In genomic region chr12:3335078-3335487, GRCh38 we compare ENCODE assay signal across 1 cellular context.
TF ChIP-seq lines count a peak whose summit lies in the region.

No MANE protein-coding gene starts in this region.

TF ChIP-seq in liver, 16 proteins besides CTCF, POLR2A, EP300 and RAD21 (continued from another document):
- TF ChIP-seq EGR1 (IDR thresholded peaks at IDR 0.05; ENCODE audit: low read depth in 2 of 2): no peak
- TF ChIP-seq FOXA1 (IDR thresholded peaks at IDR 0.05): no peak
